Comparison of ENCODE assay signal across 1 cellular context in the genomic region with DNA sequence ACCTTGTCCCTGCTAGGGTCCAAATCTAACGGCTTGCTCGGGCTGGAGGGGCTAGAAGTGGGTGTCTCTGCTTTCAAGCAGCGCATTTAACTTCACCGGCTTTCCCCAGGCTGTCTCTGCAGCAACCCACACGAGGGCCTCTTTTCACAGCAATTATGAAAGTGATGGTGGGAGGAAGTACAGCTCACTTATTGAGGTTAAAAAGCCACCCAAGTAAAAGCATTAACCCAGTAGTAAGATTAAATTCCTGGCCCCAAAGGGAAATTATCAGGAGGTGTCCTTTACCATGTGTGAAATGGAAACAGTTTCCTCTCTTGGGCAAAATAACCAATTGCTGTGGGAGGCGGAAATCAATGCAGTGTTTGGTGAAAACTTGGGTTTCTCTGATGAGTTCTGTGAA.
TF ChIP-seq lines count a peak whose summit lies in the region.

No MANE protein-coding gene starts in this region.

TF ChIP-seq in endothelial cell of umbilical vein, 7 proteins besides CTCF, POLR2A, EP300 and RAD21:
- TF ChIP-seq FOS (IDR thresholded peaks at IDR 0.05; ENCODE audit: borderline replicate concordance, insufficient read depth, low read length): no peak
